In genomic region chr3:155101398-155101797, GRCh38 we compare ENCODE assay signal across 13 cellular contexts. TPM values are rescaled to one million over a fixed set of nuclear protein-coding genes. Genes with fewer than 3 reads are reported as not detected.
DNase-seq lines count a peak whose midpoint lies in the region; TF ChIP-seq lines count a peak whose summit lies in the region.
"Had no signal": no experiment of that assay in that cellular context is flagged by ENCODE, and none has a peak within 500 bp of the region (broad histone marks: within the 10 kb centered on the region; RNA-seq: fewer than 3 reads in every experiment).

No MANE protein-coding gene starts in this region.

- H3K36me3 ChIP-seq in WERI-Rb-1 (no peaks in the 10 kb centered on the region), cardiac muscle cell (no peaks in the 10 kb centered on the region), ovary (no peaks in the 10 kb centered on the region)
- H3K36me3 ChIP-seq: ascending aorta had no signal

- TF ChIP-seq EP300 in ovary (IDR thresholded peaks at IDR 0.05) = no peak

- H3K27ac ChIP-seq in WERI-Rb-1 (no peak overlapping the region), cardiac muscle cell (no peak overlapping the region), ovary (no peak overlapping the region)
- H3K27ac ChIP-seq: ascending aorta had no signal

- H3K4me1 ChIP-seq in cardiac muscle cell (ENCODE audit: low read depth) (no peaks in the 10 kb centered on the region), ovary (ENCODE audit: insufficient read depth) (no peaks in the 10 kb centered on the region)
- H3K4me1 ChIP-seq: ascending aorta had no signal

- H3K9me3 ChIP-seq in WERI-Rb-1 (ENCODE audit: severe bottlenecking) (no peaks in the 10 kb centered on the region), cardiac muscle cell (ENCODE audit: low read depth) (no peaks in the 10 kb centered on the region), ovary (no peaks in the 10 kb centered on the region)
- H3K9me3 ChIP-seq: ascending aorta had no signal

- no peaks in the 10 kb centered on the region for H3K27me3 ChIP-seq in WERI-Rb-1 (ENCODE audit: insufficient read depth, low read depth, severe bottlenecking)
- no peaks in the 10 kb centered on the region for H3K27me3 ChIP-seq in cardiac muscle cell
- no peaks in the 10 kb centered on the region for H3K27me3 ChIP-seq in ovary
- H3K27me3 ChIP-seq: ascending aorta had no signal

- peak; percentile 59 for DNase-seq in GM04504 (ENCODE audit: low read depth)
- DNase-seq in WERI-Rb-1 = peak; percentile 20
- peak in 1 of 2 donors; percentile 57 for DNase-seq in cardiac muscle cell (ENCODE audit: low read depth in 1 of 2, low spot score in 1 of 2)
- DNase-seq in stromal cell of bone marrow (ENCODE audit: low read depth) = peak; percentile 82
- DNase-seq in ovary = no peak
- no peak for DNase-seq in activated CD4-positive, alpha-beta T cell treated with anti-CD3 and anti-CD28 coated beads, Interleukin-2, amount 50 U/mL, for 1 hour
- no peak for DNase-seq in stimulated activated CD4-positive, alpha-beta T cell treated with anti-CD3 and anti-CD28 coated beads, Interleukin-2, amount 100 ng/mL, for 24 hours
- DNase-seq: COR-L47, NCI-H1105 treated with DMSO at 0.1 percent for 48 hours, NCI-H524 treated with DMSO at 0.1 percent for 48 hours, right cardiac atrium, RPMI8226 had no signal

- TF ChIP-seq POLR2A in ovary (IDR thresholded peaks at IDR 0.05) = no peak

- no peak overlapping the region for H3K4me3 ChIP-seq in WERI-Rb-1 (ENCODE audit: low read depth, low read length)
- H3K4me3 ChIP-seq in cardiac muscle cell = no peak overlapping the region
- no peak overlapping the region for H3K4me3 ChIP-seq in ovary
- H3K4me3 ChIP-seq: ascending aorta had no signal

- intact Hi-C loops in ovary (cut with DNase I) = no loop called here

- WGBS in ovary, 3 donors = 13 to 23% (median 21%) methylated on average over 2 of the region's 2 CpGs

- TF ChIP-seq CTCF in WERI-Rb-1 (IDR thresholded peaks at IDR 0.05; ENCODE audit: low read depth, low read length) (no peak), cardiac muscle cell (IDR thresholded peaks at IDR 0.05; ENCODE audit: low read depth, low read length) (peak; percentile 2), ovary (IDR thresholded peaks at IDR 0.05) (no peak)

RNA-seq across cellular contexts. Expression of gene MME, which starts 21.3 kb away (rescaled TPM):
- total RNA-seq in cardiac muscle cell (2.4 and 5.5 TPM in 2 replicates), ovary (1 to 10 TPM in 6 of 7 donors, under 1 TPM in 1; 0.56 to 3.1 (median 1.5) TPM)
- polyA plus RNA-seq in cardiac muscle cell (0.96 and 1.0 TPM in 2 replicates), ovary (1 to 10 TPM in 1 of 2 donors, under 1 TPM in 1; 0.80 to 2.5 TPM)

Comparison
In these comparisons a context has a peak if more than half of its experiments do, and no peak if none do; other contexts are left out.
1. DNase-seq: peak in GM04504 (single experiment), WERI-Rb-1 (single experiment) and stromal cell of bone marrow (single experiment); none in ovary (0 of 5), activated CD4-positive, alpha-beta T cell treated with anti-CD3 and anti-CD28 coated beads, Interleukin-2, amount 50 U/mL, for 1 hour (single experiment) and stimulated activated CD4-positive, alpha-beta T cell treated with anti-CD3 and anti-CD28 coated beads, Interleukin-2, amount 100 ng/mL, for 24 hours (0 of 2).